ENCODE assay signal across 8 cellular contexts in the genomic region with DNA sequence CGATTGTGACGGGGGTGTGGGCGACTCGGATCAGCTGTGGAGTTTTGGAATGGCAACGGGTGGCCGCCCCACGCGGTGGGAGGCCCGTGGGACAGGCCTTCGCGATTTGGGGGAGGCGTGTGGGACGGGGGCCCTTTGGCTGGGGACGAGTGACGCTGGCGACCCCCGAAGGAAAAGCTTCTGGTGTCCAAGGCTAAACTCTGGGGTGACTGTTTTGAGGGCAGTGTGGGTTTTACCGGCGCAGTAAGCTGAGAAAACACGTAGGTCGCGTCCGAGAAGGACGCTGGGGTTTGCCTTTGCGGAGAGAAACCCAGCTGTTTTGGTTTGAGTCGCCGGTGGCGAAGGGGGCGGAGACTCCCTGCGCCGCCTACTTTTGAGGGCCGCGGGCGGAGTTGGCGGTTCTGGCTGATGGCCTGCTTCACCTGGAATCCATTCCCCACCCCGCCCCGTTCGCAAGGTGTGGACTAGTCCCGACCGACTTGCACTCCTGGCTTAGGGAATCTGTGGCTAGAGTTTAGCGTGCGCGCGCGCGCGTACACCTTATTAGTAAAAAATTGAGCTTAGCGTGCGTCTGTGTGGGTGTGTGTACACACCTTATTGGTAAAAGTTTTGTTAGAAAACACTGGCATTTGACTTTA. TPM values are rescaled to one million over a fixed set of nuclear protein-coding genes. Genes with fewer than 3 reads are reported as not detected.
DNase-seq lines count a peak whose midpoint lies in the region; FAIRE-seq and TF ChIP-seq lines count a peak whose summit lies in the region.

No MANE protein-coding gene starts in this region.

- no peaks in the 10 kb centered on the region for H3K9me3 Mint-ChIP-seq in neural progenitor cell

- H3K9me3 ChIP-seq in HAP-1 (no peaks in the 10 kb centered on the region), neural progenitor cell (ENCODE audit: low read depth) (no peaks in the 10 kb centered on the region), subcutaneous abdominal adipose tissue (ENCODE audit: control insufficient read depth in 5 of 5, low read length in 5 of 5) (no peaks in the 10 kb centered on the region)

- in situ Hi-C loops in HAP-1 (cut with MboI; ENCODE audit: low sequenced_read_pairs): loop anchor here (10.0 kb wide), 1 partner anchor 536 kb away; the partner anchor contains the start of gene HOXA13

- H3K79me2 ChIP-seq in neural progenitor cell (ENCODE audit: low read depth): peaks cover 50% of the 10 kb centered on the region

- peak; percentile 86 for FAIRE-seq in G401.6 (lab: Jason Lieb, UNC)

- peak overlapping the region; percentile 88 for H3K4me3 ChIP-seq in HAP-1
- peak overlapping the region; percentile 88 for H3K4me3 ChIP-seq in neural progenitor cell
- H3K4me3 ChIP-seq in subcutaneous abdominal adipose tissue (ENCODE audit: low read depth in 1 of 5, low read length in 5 of 5): peak overlapping the region; percentile 90 to 100 (median 96)

- peak overlapping the region; percentile 95 for H3K4me3 Mint-ChIP-seq in neural progenitor cell

- no peaks in the 10 kb centered on the region for H3K27me3 Mint-ChIP-seq in neural progenitor cell (ENCODE audit: insufficient read depth, low read depth)

- peaks cover 2% of the 10 kb centered on the region for H3K36me3 Mint-ChIP-seq in neural progenitor cell

- H3K27ac ChIP-seq in neural progenitor cell (peak overlapping the region; percentile 53), subcutaneous abdominal adipose tissue (ENCODE audit: low read depth, low read length) (peak overlapping the region; percentile 98)

- H3K27me3 ChIP-seq in HAP-1 (ENCODE audit: low read depth): no peaks in the 10 kb centered on the region
- no peaks in the 10 kb centered on the region for H3K27me3 ChIP-seq in neural progenitor cell
- H3K27me3 ChIP-seq in subcutaneous abdominal adipose tissue (ENCODE audit: control insufficient read depth in 5 of 5, insufficient read depth in 4 of 5, low read length in 5 of 5): no peaks in the 10 kb centered on the region

- TF ChIP-seq CTCF in neural progenitor cell (IDR thresholded peaks at IDR 0.05): no peak

- peaks cover 29% of the 10 kb centered on the region for H4K20me1 ChIP-seq in neural progenitor cell (ENCODE audit: low read depth)

- H3K36me3 ChIP-seq in HAP-1 (replicated peaks) (no peaks in the 10 kb centered on the region), neural progenitor cell (no peaks in the 10 kb centered on the region), subcutaneous abdominal adipose tissue (ENCODE audit: control insufficient read depth in 5 of 5, insufficient read depth in 5 of 5, low read length in 5 of 5) (no peaks in the 10 kb centered on the region)

- peaks cover 19% of the 10 kb centered on the region for H3F3A ChIP-seq in neural progenitor cell (ENCODE audit: low read depth)

- peak overlapping the region; percentile 91 for H3K27ac Mint-ChIP-seq in neural progenitor cell

- H3K4me2 ChIP-seq in neural progenitor cell: peak overlapping the region; percentile 79

- H3K9ac ChIP-seq in neural progenitor cell: peak overlapping the region; percentile 64
- peak overlapping the region; percentile 66 to 99 (median 98) for H3K9ac ChIP-seq in subcutaneous abdominal adipose tissue (ENCODE audit: low read length in 5 of 5)

- H3K4me1 ChIP-seq in HAP-1: peaks cover 34% of the 10 kb centered on the region
- H3K4me1 ChIP-seq in neural progenitor cell: peaks cover 4% of the 10 kb centered on the region
- H3K4me1 ChIP-seq in subcutaneous abdominal adipose tissue (ENCODE audit: control insufficient read depth in 5 of 5, insufficient read depth in 5 of 5, low read length in 5 of 5): peaks cover 2 to 27% (median 23%) of the 10 kb centered on the region in 5 donors

- H3K4me1 Mint-ChIP-seq in neural progenitor cell: peaks cover 29% of the 10 kb centered on the region

- DNase-seq in HAP-1 (ENCODE audit: low spot score in 2 of 2) (peak; percentile 73 to 94), M059J (ENCODE audit: low read depth) (peak; percentile 86), SHP77 treated with DMSO at 0.1 percent for 48 hours (lab: John Stamatoyannopoulos, UW) (peak; percentile 87), foreskin melanocyte (peak; percentile 48), neural progenitor cell (ENCODE audit: low spot score) (peak; percentile 89)
- peak; percentile 77 for DNase-seq in activated gamma-delta T cell treated with anti-CD3 and anti-CD28 coated beads, Interleukin-2, amount 50 U/mL, for 16 hours (ENCODE audit: low read depth)

- peak overlapping the region; percentile 78 for H2AFZ ChIP-seq in neural progenitor cell (replicated peaks)

RNA-seq across cellular contexts. Expression of gene TAX1BP1, which starts 0.6 kb away (rescaled TPM):
- 106 and 139 TPM in 2 replicates for total RNA-seq in M059J (2014; rRNA removed; shearing (Covaris generic))
- total RNA-seq in neural progenitor cell (ENCODE audit: low replicate concordance): 66.8 and 80.0 TPM in 2 replicates

Comparison
In these comparisons a context has a peak if more than half of its experiments do, and no peak if none do; other contexts are left out.
1. Peak in every context shown above with its lines: DNase-seq, H3K4me3 ChIP-seq and H3K27ac ChIP-seq.